In genomic region chr10:77926566-77927342, GRCh38 we compare ENCODE assay signal across 8 cellular contexts. TPM values are rescaled to one million over a fixed set of nuclear protein-coding genes. Genes with fewer than 3 reads are reported as not detected.
DNase-seq lines count a peak whose midpoint lies in the region; ATAC-seq and TF ChIP-seq lines count a peak whose summit lies in the region.

TSS of gene DLG5 (minus strand) at chr10:77926755. CDS start at chr10:77926520, 235 bp downstream.

- TF ChIP-seq CTCF in DOHH2 (IDR thresholded peaks at IDR 0.05; ENCODE audit: low read depth, low read length, poor library complexity, severe bottlenecking) (no peak), fibroblast of the aortic adventitia (IDR thresholded peaks at IDR 0.05; ENCODE audit: insufficient read depth, low read length) (no peak), uterus (IDR thresholded peaks at IDR 0.05) (peak in 1 of 4 experiments; percentile 52)

- H3K36me3 ChIP-seq in DOHH2 (ENCODE audit: control insufficient read depth, low read length) (no peaks in the 10 kb centered on the region), uterus (no peaks in the 10 kb centered on the region)

- H3K4me3 Mint-ChIP-seq in activated T-cell treated with anti-CD3 and anti-CD28 coated beads, Interleukin-2, amount 50 U/mL, for 4 hours = peak within 1 kb of the TSS; percentile 64
- peak within 1 kb of the TSS; percentile 49 to 83 (median 74) for H3K4me3 Mint-ChIP-seq in naive thymus-derived CD8-positive, alpha-beta T cell

- H3F3A ChIP-seq in DOHH2 (ENCODE audit: control insufficient read depth, insufficient read depth) = no peaks in the 10 kb centered on the region

- no peaks in the 10 kb centered on the region for H3K9me3 ChIP-seq in DOHH2 (ENCODE audit: control insufficient read depth, insufficient read depth, low read length)
- no peaks in the 10 kb centered on the region for H3K9me3 ChIP-seq in uterus

- peaks cover 50% of the 10 kb centered on the region for H3K27me3 Mint-ChIP-seq in activated T-cell treated with anti-CD3 and anti-CD28 coated beads, Interleukin-2, amount 50 U/mL, for 4 hours (ENCODE audit: low read depth)
- peaks cover 30 to 73% (median 49%) of the 10 kb centered on the region in 5 donors for H3K27me3 Mint-ChIP-seq in naive thymus-derived CD8-positive, alpha-beta T cell

- peaks cover 30% of the 10 kb centered on the region for H3K27me3 ChIP-seq in DOHH2 (ENCODE audit: control insufficient read depth, low read length)
- H3K27me3 ChIP-seq in uterus = no peaks in the 10 kb centered on the region

- intact Hi-C loops in uterus (cut with DNase I; ENCODE audit: low total_unique reads) = loop anchor here (10.0 kb wide), 1 partner anchor 82 kb away; no protein-coding TSS in a partner anchor

- no peak for DNase-seq in Jurkat, Clone E6-1 (ENCODE audit: low read depth, low spot score)
- DNase-seq in activated T-cell treated with anti-CD3 and anti-CD28 coated beads, Interleukin-2, amount 50 U/mL, for 4 hours = peak; percentile 9
- peak; percentile 55 for DNase-seq in fibroblast of the aortic adventitia (ENCODE audit: low read depth)
- DNase-seq in naive thymus-derived CD8-positive, alpha-beta T cell = no peak
- DNase-seq in uterus = peak; percentile 75 to 79
- no peak for DNase-seq in T-helper 9 cell

- peak; percentile 55 for ATAC-seq in GM21381 (IDR thresholded peaks at IDR 0.05; ENCODE audit: unreplicated experiment)
- ATAC-seq in activated T-cell treated with anti-CD3 and anti-CD28 coated beads, Interleukin-2, amount 50 U/mL, for 4 hours = peak; percentile 15 to 71
- ATAC-seq in naive thymus-derived CD8-positive, alpha-beta T cell = peak; percentile 20 to 49

- POLR2A ChIA-PET in naive thymus-derived CD8-positive, alpha-beta T cell (lab: Charles Lee) = no interaction called here

- H3K36me3 Mint-ChIP-seq in activated T-cell treated with anti-CD3 and anti-CD28 coated beads, Interleukin-2, amount 50 U/mL, for 4 hours (ENCODE audit: insufficient read depth) = no peaks in the 10 kb centered on the region
- H3K36me3 Mint-ChIP-seq in naive thymus-derived CD8-positive, alpha-beta T cell = peaks cover 0 to 4% (median 0%) of the 10 kb centered on the region in 3 donors

- H3K4me1 Mint-ChIP-seq in activated T-cell treated with anti-CD3 and anti-CD28 coated beads, Interleukin-2, amount 50 U/mL, for 4 hours (ENCODE audit: low read depth) = peaks cover 11% of the 10 kb centered on the region
- H3K4me1 Mint-ChIP-seq in naive thymus-derived CD8-positive, alpha-beta T cell = peaks cover 4 to 15% (median 9%) of the 10 kb centered on the region in 4 donors

- H3K4me2 ChIP-seq in DOHH2 (ENCODE audit: low read length) = peak within 1 kb of the TSS; percentile 62

- H4K20me1 ChIP-seq in DOHH2 (ENCODE audit: control insufficient read depth, insufficient read depth, low read depth, low read length) = no peaks in the 10 kb centered on the region

- H3K4me1 ChIP-seq in DOHH2 (ENCODE audit: control insufficient read depth, low read length) (peaks cover 8% of the 10 kb centered on the region; the same call in 1 of the 2 replicates), uterus (peaks cover 0 to 8% of the 10 kb centered on the region in 2 donors)

- H3K27ac Mint-ChIP-seq in naive thymus-derived CD8-positive, alpha-beta T cell = peak within 1 kb of the TSS in 1 of 10 donors; percentile 13

- no peak within 1 kb of the TSS for H3K27ac ChIP-seq in DOHH2 (ENCODE audit: low read depth, low read length)
- H3K27ac ChIP-seq in uterus = peak within 1 kb of the TSS; percentile 85 to 90

- peak within 1 kb of the TSS; percentile 70 for H3K4me3 ChIP-seq in DOHH2 (ENCODE audit: low read length)
- H3K4me3 ChIP-seq in Jurkat, Clone E6-1 (ENCODE audit: low read length) = peak within 1 kb of the TSS; percentile 68
- peak within 1 kb of the TSS; percentile 89 for H3K4me3 ChIP-seq in fibroblast of the aortic adventitia (ENCODE audit: low read depth, low read length)
- H3K4me3 ChIP-seq in uterus = peak within 1 kb of the TSS; percentile 55 to 85

- TF ChIP-seq POLR2A in uterus (IDR thresholded peaks at IDR 0.05) = peak; percentile 7 to 63

- H3K9me3 Mint-ChIP-seq in activated T-cell treated with anti-CD3 and anti-CD28 coated beads, Interleukin-2, amount 50 U/mL, for 4 hours = no peaks in the 10 kb centered on the region
- peaks cover 0 to 2% (median 0%) of the 10 kb centered on the region in 9 donors for H3K9me3 Mint-ChIP-seq in naive thymus-derived CD8-positive, alpha-beta T cell

- no peaks in the 10 kb centered on the region for H3K79me2 ChIP-seq in DOHH2 (ENCODE audit: control insufficient read depth, low read length)

- no peaks in the 10 kb centered on the region for H3K9me2 ChIP-seq in DOHH2 (replicated peaks; ENCODE audit: control insufficient read depth, low read length)

RNA-seq across cellular contexts. Expression of gene DLG5, which starts in this region (rescaled TPM):
- 9.1 TPM for polyA plus RNA-seq in Jurkat, Clone E6-1 (2012; ENCODE audit: insufficient read depth, insufficient read length)
- total RNA-seq in activated T-cell treated with anti-CD3 and anti-CD28 coated beads, Interleukin-2, amount 50 U/mL, for 4 hours = 1 to 10 TPM; 1.0 to 1.5 (median 1.5) TPM
- total RNA-seq in fibroblast of the aortic adventitia (ENCODE audit: low replicate concordance) = 32.4 and 42.7 TPM in 2 replicates
- total RNA-seq in naive thymus-derived CD8-positive, alpha-beta T cell = under 1 TPM; 0.30 to 0.55 TPM
- under 1 TPM in 2 of 3 donors, not detected in 1; 0.04 to 0.54 TPM for polyA plus RNA-seq in naive thymus-derived CD8-positive, alpha-beta T cell
- total RNA-seq in uterus = 10 to 100 TPM; 27.1 to 72.6 (median 46.5) TPM

Comparison
In these comparisons a context has a peak if more than half of its experiments do, and no peak if none do; other contexts are left out.
1. RNA of gene DLG5 (total RNA-seq): 27.1 to 72.6 TPM in uterus and 32.4 to 42.7 TPM in fibroblast of the aortic adventitia; 1.0 to 1.5 TPM in activated T-cell treated with anti-CD3 and anti-CD28 coated beads, Interleukin-2, amount 50 U/mL, for 4 hours and 0.30 to 0.55 TPM in naive thymus-derived CD8-positive, alpha-beta T cell; every median in the first group is over 10 times any median in the second.
2. Peak in ATAC-seq in naive thymus-derived CD8-positive, alpha-beta T cell; RNA of the gene not detected or under 1 TPM.
3. DNase-seq: peak in activated T-cell treated with anti-CD3 and anti-CD28 coated beads, Interleukin-2, amount 50 U/mL, for 4 hours (single experiment), fibroblast of the aortic adventitia (single experiment) and uterus (2 of 2); none in Jurkat, Clone E6-1 (single experiment), naive thymus-derived CD8-positive, alpha-beta T cell (0 of 10) and T-helper 9 cell (single experiment).
4. Peak in every context shown above with its lines, with median percentiles within 50 percentile points of each other: H3K4me3 ChIP-seq and ATAC-seq.